ENCODE assay signal across 1 cellular context in the genomic region with DNA sequence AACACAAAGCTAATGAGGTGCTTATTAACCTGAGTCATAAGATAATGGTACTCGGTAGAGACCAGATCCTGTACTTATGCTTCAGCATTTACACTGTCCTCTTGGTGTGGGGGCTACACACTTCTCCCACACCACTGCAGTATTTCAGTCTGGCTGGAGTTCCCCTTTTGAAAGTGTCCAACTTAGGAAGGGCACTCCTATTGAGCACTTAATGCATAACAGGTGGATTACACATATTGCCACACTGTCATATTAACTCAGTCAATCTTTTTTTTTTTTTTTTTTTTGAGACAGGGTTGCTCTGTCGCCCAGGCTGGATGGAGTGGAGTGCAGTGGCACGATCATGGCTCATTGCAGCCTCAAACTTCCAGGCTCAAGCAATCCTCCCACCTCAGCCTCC.
TF ChIP-seq lines count a peak whose summit lies in the region.

No MANE protein-coding gene starts in this region.

TF ChIP-seq in HepG2, 621 proteins besides CTCF, POLR2A, EP300 and RAD21:
- no peak for TF ChIP-seq ELF4 (CRISPR knock-in tag; IDR thresholded peaks at IDR 0.05; ENCODE audit: borderline replicate concordance)
- TF ChIP-seq, protein P1, sequence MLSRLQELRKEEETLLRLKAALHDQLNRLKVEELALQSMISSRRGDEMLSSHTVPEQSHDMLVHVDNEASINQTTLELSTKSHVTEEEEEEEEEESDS (CRISPR knock-in tag; IDR thresholded peaks at IDR 0.05; ENCODE audit: borderline replicate concordance): no peak
- TF ChIP-seq ZNF556 (CRISPR knock-in tag; IDR thresholded peaks at IDR 0.05; ENCODE audit: borderline replicate concordance): no peak
- TF ChIP-seq TEAD2 (CRISPR knock-in tag; IDR thresholded peaks at IDR 0.05): no peak
- TF ChIP-seq, protein P2, sequence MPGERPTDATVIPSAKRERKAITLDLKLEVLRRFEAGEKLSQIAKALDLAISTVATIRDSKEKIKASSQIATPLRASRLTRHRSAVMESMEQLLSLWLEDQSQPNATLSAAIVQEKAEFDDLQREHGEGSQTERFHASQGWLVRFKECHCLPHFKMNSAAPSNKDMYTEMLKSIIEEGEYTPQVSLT (CRISPR knock-in tag; IDR thresholded peaks at IDR 0.05; ENCODE audit: borderline replicate concordance, low read depth): no peak
- TF ChIP-seq ZNF850 (CRISPR knock-in tag; conservative IDR thresholded peaks at IDR 0.05): no peak
- no peak for TF ChIP-seq CREM (IDR thresholded peaks at IDR 0.05)
- TF ChIP-seq CREM (CRISPR knock-in tag; IDR thresholded peaks at IDR 0.05): no peak
- no peak for TF ChIP-seq ZMYM3 (CRISPR knock-in tag; IDR thresholded peaks at IDR 0.05)
- TF ChIP-seq, protein P3, sequence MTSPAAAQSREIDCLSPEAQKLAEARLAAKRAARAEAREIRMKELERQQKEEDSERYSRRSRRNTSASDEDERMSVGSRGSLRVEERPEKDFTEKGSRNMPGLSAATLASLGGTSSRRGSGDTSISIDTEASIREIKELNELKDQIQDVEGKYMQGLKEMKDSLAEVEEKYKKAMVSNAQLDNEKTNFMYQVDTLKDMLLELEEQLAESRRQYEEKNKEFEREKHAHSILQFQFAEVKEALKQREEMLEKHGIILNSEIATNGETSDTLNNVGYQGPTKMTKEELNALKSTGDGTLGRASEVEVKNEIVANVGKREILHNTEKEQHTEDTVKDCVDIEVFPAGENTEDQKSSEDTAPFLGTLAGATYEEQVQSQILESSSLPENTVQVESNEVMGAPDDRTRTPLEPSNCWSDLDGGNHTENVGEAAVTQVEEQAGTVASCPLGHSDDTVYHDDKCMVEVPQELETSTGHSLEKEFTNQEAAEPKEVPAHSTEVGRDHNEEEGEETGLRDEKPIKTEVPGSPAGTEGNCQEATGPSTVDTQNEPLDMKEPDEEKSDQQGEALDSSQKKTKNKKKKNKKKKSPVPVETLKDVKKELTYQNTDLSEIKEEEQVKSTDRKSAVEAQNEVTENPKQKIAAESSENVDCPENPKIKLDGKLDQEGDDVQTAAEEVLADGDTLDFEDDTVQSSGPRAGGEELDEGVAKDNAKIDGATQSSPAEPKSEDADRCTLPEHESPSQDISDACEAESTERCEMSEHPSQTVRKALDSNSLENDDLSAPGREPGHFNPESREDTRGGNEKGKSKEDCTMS (CRISPR knock-in tag; conservative IDR thresholded peaks at IDR 0.05): no peak
- TF ChIP-seq ZNF891 (CRISPR knock-in tag; IDR thresholded peaks at IDR 0.05): no peak
- no peak for TF ChIP-seq NR2F1 (CRISPR knock-in tag; IDR thresholded peaks at IDR 0.05)
- TF ChIP-seq, protein P4, sequence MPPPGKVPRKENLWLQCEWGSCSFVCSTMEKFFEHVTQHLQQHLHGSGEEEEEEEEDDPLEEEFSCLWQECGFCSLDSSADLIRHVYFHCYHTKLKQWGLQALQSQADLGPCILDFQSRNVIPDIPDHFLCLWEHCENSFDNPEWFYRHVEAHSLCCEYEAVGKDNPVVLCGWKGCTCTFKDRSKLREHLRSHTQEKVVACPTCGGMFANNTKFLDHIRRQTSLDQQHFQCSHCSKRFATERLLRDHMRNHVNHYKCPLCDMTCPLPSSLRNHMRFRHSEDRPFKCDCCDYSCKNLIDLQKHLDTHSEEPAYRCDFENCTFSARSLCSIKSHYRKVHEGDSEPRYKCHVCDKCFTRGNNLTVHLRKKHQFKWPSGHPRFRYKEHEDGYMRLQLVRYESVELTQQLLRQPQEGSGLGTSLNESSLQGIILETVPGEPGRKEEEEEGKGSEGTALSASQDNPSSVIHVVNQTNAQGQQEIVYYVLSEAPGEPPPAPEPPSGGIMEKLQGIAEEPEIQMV (CRISPR knock-in tag; IDR thresholded peaks at IDR 0.05; ENCODE audit: low read depth): no peak
